ENCODE assay signal across 23 cellular contexts in the genomic region with DNA sequence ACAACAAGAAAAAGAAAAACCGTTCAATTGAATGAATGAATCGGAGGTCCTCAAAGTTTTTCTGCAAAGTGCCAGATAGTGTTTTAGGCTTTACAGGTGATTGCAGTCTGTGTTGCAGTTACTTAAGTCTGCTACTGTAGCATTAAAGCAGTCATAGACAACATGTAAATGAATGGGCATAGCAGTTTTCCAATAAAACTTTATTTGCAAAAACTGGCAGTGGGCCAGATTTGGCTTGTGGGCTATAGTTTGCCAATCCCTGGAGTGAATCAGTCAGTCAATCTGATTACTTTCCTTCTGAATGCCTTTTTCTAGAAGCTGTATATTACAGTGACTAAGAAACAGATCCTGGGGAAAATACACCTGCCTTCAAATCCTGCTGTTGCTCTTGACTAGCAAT.
A peak's percentile ranks its signal among the peaks of the same experiment; 100 is the strongest.
DNase-seq lines count a peak whose midpoint lies in the region; ATAC-seq, FAIRE-seq and TF ChIP-seq lines count a peak whose summit lies in the region.
"Had no signal": no experiment of that assay in that cellular context is flagged by ENCODE, and none has a peak within 500 bp of the region (broad histone marks: within the 10 kb centered on the region; RNA-seq: fewer than 3 reads in every experiment).

No MANE protein-coding gene starts in this region.

- H4K91ac ChIP-seq in neuronal stem cell (ENCODE audit: low read depth, low read length, poor library complexity), result no peak overlapping the region

- H3K23ac ChIP-seq in neuronal stem cell (ENCODE audit: low read depth, low read length, poor library complexity), result no peak overlapping the region

- H3K27ac Mint-ChIP-seq in MCF 10A (ENCODE audit: low read depth, unreplicated experiment), result no peak overlapping the region
- H3K27ac Mint-ChIP-seq: B cell; CD4-positive, alpha-beta T cell; CD8-positive, alpha-beta T cell had no signal

- no peaks in the 10 kb centered on the region for H3K36me3 Mint-ChIP-seq in MCF 10A (ENCODE audit: insufficient read depth, unreplicated experiment)
- H3K36me3 Mint-ChIP-seq: CD8-positive, alpha-beta T cell had no signal

- no peak overlapping the region for H3K18ac ChIP-seq in neuronal stem cell (ENCODE audit: low read length)

- TF ChIP-seq CTCF in MCF 10A (IDR thresholded peaks at IDR 0.05; ENCODE audit: unreplicated experiment), result no peak
- TF ChIP-seq CTCF in mammary epithelial cell (conservative IDR thresholded peaks at IDR 0.05 in 1 of 2, IDR thresholded peaks at IDR 0.05 in 1 of 2; ENCODE audit: extremely low read depth in 1 of 2, insufficient read depth in 1 of 2, low read depth in 1 of 2, low read length in 2 of 2), result no peak
- TF ChIP-seq CTCF in K562 (IDR thresholded peaks at IDR 0.05 in 2 of 3, conservative IDR thresholded peaks at IDR 0.05 in 1 of 3; ENCODE audit: insufficient read depth in 2 of 3, low read depth in 1 of 3, low read length in 3 of 3), result no peak

- H3K4me3 ChIP-seq in mammary epithelial cell (replicated peaks in 1 of 3; ENCODE audit: insufficient read depth in 1 of 3, low read depth in 2 of 3, low read length in 3 of 3) (no peak overlapping the region), Karpas-422 (ENCODE audit: low read length) (no peak overlapping the region), K562 (no peak overlapping the region), neuronal stem cell (ENCODE audit: low read length in 2 of 2) (no peak overlapping the region)
- H3K4me3 ChIP-seq: A549; BLaER1 treated with 17β-estradiol and CSF1 and Interleukin-3, amounts not matched to agents 10 nM and 100 nM had no signal

- POLR2A ChIA-PET in MCF 10A (lab: Yijun Ruan, JAX) (no interaction called here), K562 (lab: Yijun Ruan, JAX) (no interaction called here)

- no peaks in the 10 kb centered on the region for H3K79me2 ChIP-seq in mammary epithelial cell (ENCODE audit: insufficient read depth, low read length)
- H3K79me2 ChIP-seq in Karpas-422 (ENCODE audit: low read length), result no peaks in the 10 kb centered on the region
- H3K79me2 ChIP-seq in K562 (ENCODE audit: control insufficient read depth, insufficient read depth, low read length), result no peaks in the 10 kb centered on the region

- peak; percentile 1 for DNase-seq in MCF 10A (ENCODE audit: unreplicated experiment)
- no peak for DNase-seq in mammary epithelial cell
- DNase-seq in Karpas-422, result peak; percentile 12
- DNase-seq in K562 (ENCODE audit: extremely low read depth in 1 of 4, low spot score in 3 of 4), result no peak
- DNase-seq in neuronal stem cell (ENCODE audit: low spot score), result no peak
- DNase-seq in putamen (ENCODE audit: low spot score), result no peak
- DNase-seq in GOT3 (lab: John Stamatoyannopoulos, UW), result no peak
- DNase-seq: AML-193; Caco-2; Calu3; CD4-positive, alpha-beta T cell; CD8-positive, alpha-beta T cell; DMS79 treated with DMSO at 0.1 percent for 48 hours; GF-D8 had no signal

- no peak for FAIRE-seq in K562 (lab: Jason Lieb, UNC)
- FAIRE-seq: A549, D721Med, G401.6, GM12891, GM19239 had no signal

- H3K4me2 ChIP-seq in mammary epithelial cell (ENCODE audit: insufficient read depth, low read depth, low read length) (no peak overlapping the region), Karpas-422 (ENCODE audit: low read depth, low read length, poor library complexity, severe bottlenecking) (no peak overlapping the region), K562 (ENCODE audit: insufficient read depth, low read length) (no peak overlapping the region), neuronal stem cell (ENCODE audit: insufficient read depth, low read length, poor library complexity, severe bottlenecking) (no peak overlapping the region)
- H3K4me2 ChIP-seq: A549; BLaER1 treated with 17β-estradiol and CSF1 and Interleukin-3, amounts not matched to agents 10 nM and 100 nM had no signal

- no peaks in the 10 kb centered on the region for H3K9me2 ChIP-seq in Karpas-422 (replicated peaks; ENCODE audit: insufficient read depth, low read length)

- no peak for TF ChIP-seq POLR2A in K562 (conservative IDR thresholded peaks at IDR 0.05)

- no peaks in the 10 kb centered on the region for H3K79me1 ChIP-seq in neuronal stem cell (ENCODE audit: low read depth, low read length)

- no peak for ATAC-seq in K562
- ATAC-seq: A549; CD8-positive, alpha-beta T cell had no signal

- no TSS peak for BruUV-seq in MCF 10A (replicated peaks; lab: Mats Ljungman, UMichigan)
- BruUV-seq in mammary epithelial cell (replicated peaks; lab: Mats Ljungman, UMichigan), result no TSS peak
- no TSS peak for BruUV-seq in K562 (replicated peaks; lab: Mats Ljungman, UMichigan)

- no peak overlapping the region for H2BK5ac ChIP-seq in neuronal stem cell (ENCODE audit: low read length)

- intact Hi-C loops in MCF 10A (cut with micrococcal nuclease) (no loop called here), mammary epithelial cell (cut with micrococcal nuclease) (no loop called here), K562 (cut with micrococcal nuclease) (no loop called here)

- H3K4ac ChIP-seq in neuronal stem cell (ENCODE audit: low read length), result no peak overlapping the region

- dilution Hi-C loops in mammary epithelial cell (cut with HindIII; ENCODE audit: low sequenced_read_pairs), result no loop called here

- H2BK12ac ChIP-seq in neuronal stem cell (ENCODE audit: low read length), result no peak overlapping the region

- H3K4me3 Mint-ChIP-seq in MCF 10A (ENCODE audit: unreplicated experiment), result no peak overlapping the region
- H3K4me3 Mint-ChIP-seq: B cell; CD4-positive, alpha-beta T cell; CD8-positive, alpha-beta T cell had no signal

- no peak overlapping the region for H4K8ac ChIP-seq in neuronal stem cell (ENCODE audit: low read depth, low read length)

- H3K4me1 Mint-ChIP-seq in MCF 10A (ENCODE audit: insufficient read depth, unreplicated experiment), result no peaks in the 10 kb centered on the region
- H3K4me1 Mint-ChIP-seq: B cell had no signal

- no peak overlapping the region for H2BK15ac ChIP-seq in neuronal stem cell (ENCODE audit: low read length)

- no peaks in the 10 kb centered on the region for H3K27me3 ChIP-seq in mammary epithelial cell (ENCODE audit: insufficient read depth, low read length)
- no peaks in the 10 kb centered on the region for H3K27me3 ChIP-seq in Karpas-422 (ENCODE audit: low read length)
- no peaks in the 10 kb centered on the region for H3K27me3 ChIP-seq in K562 (ENCODE audit: control insufficient read depth in 2 of 2, insufficient read depth in 2 of 2, low read length in 2 of 2)
- no peaks in the 10 kb centered on the region for H3K27me3 ChIP-seq in neuronal stem cell (ENCODE audit: control insufficient read depth in 3 of 3, insufficient read depth in 3 of 3, low read depth in 1 of 3, low read length in 3 of 3)
- H3K27me3 ChIP-seq: BLaER1 treated with 17β-estradiol and CSF1 and Interleukin-3, amounts not matched to agents 10 nM and 100 nM had no signal

- WGBS in mammary epithelial cell (ENCODE audit: low coverage, missing lambda C conversion rate), result 95% methylated on average over 2 of the region's 2 CpGs
- 27% methylated on average over 2 of the region's 2 CpGs for WGBS in K562 (ENCODE audit: insufficient coverage, low coverage, missing lambda C conversion rate)
- WGBS in neuronal stem cell (ENCODE audit: extremely low coverage in 2 of 2, insufficient read length in 2 of 2, insufficient replicate concordance in 1 of 2), 2 donors, result no CpG with 5 or more reads among the region's 2 CpGs

- H2AFZ ChIP-seq in mammary epithelial cell (ENCODE audit: low read depth, low read length) (no peak overlapping the region), Karpas-422 (ENCODE audit: low read length) (no peak overlapping the region), K562 (ENCODE audit: low read depth, low read length) (no peak overlapping the region), neuronal stem cell (ENCODE audit: low read length) (peak overlapping the region; percentile 8)

- H3K36me3 ChIP-seq in mammary epithelial cell (ENCODE audit: insufficient read depth, low read length) (no peaks in the 10 kb centered on the region), Karpas-422 (ENCODE audit: insufficient read depth, low read length) (no peaks in the 10 kb centered on the region), K562 (ENCODE audit: control insufficient read depth, insufficient read depth, low read length) (no peaks in the 10 kb centered on the region), neuronal stem cell (replicated peaks in 1 of 2; ENCODE audit: control insufficient read depth in 2 of 2, insufficient read depth in 2 of 2, low read length in 2 of 2) (no peaks in the 10 kb centered on the region)
- H3K36me3 ChIP-seq: BLaER1 treated with 17β-estradiol and CSF1 and Interleukin-3, amounts not matched to agents 10 nM and 100 nM had no signal

- H3K9me1 ChIP-seq in K562 (ENCODE audit: control insufficient read depth, insufficient read depth, low read length), result no peaks in the 10 kb centered on the region

- H4K20me1 ChIP-seq in mammary epithelial cell (ENCODE audit: insufficient read depth, low read length), result no peaks in the 10 kb centered on the region
- no peaks in the 10 kb centered on the region for H4K20me1 ChIP-seq in Karpas-422 (ENCODE audit: insufficient read depth, low read depth, low read length)
- no peaks in the 10 kb centered on the region for H4K20me1 ChIP-seq in K562 (replicated peaks; ENCODE audit: control insufficient read depth, insufficient read depth, low read length)
- H4K20me1 ChIP-seq: BLaER1 treated with 17β-estradiol and CSF1 and Interleukin-3, amounts not matched to agents 10 nM and 100 nM had no signal

- H3K9me3 ChIP-seq in mammary epithelial cell (replicated peaks; ENCODE audit: insufficient read depth, low read length) (peaks cover 3% of the 10 kb centered on the region), Karpas-422 (ENCODE audit: low read length) (no peaks in the 10 kb centered on the region), K562 (replicated peaks; ENCODE audit: control insufficient read depth, insufficient read depth, low read depth, low read length) (no peaks in the 10 kb centered on the region), neuronal stem cell (replicated peaks in 1 of 2; ENCODE audit: control insufficient read depth in 2 of 2, insufficient read depth in 1 of 2, low read depth in 1 of 2, low read length in 2 of 2) (peaks cover 0 to 9% of the 10 kb centered on the region in 2 donors)
- H3K9me3 ChIP-seq: A549, Caco-2 had no signal

- in situ Hi-C loops in mammary epithelial cell (cut with MboI; ENCODE audit: low sequenced_read_pairs in 2 of 2), result no loop called here
- in situ Hi-C loops in K562 (cut with MboI), result no loop called here

- no peak overlapping the region for H2AK5ac ChIP-seq in neuronal stem cell (ENCODE audit: low read depth, low read length)

- H3K27me3 Mint-ChIP-seq in MCF 10A (ENCODE audit: insufficient read depth, unreplicated experiment), result no peaks in the 10 kb centered on the region
- H3K27me3 Mint-ChIP-seq: B cell; CD4-positive, alpha-beta T cell had no signal

- H3K9ac ChIP-seq in mammary epithelial cell (ENCODE audit: insufficient read depth, low read length) (no peak overlapping the region), Karpas-422 (ENCODE audit: low read length) (no peak overlapping the region), K562 (ENCODE audit: insufficient read depth in 1 of 2, low read depth in 2 of 2, low read length in 2 of 2) (no peak overlapping the region), neuronal stem cell (ENCODE audit: low read depth, low read length, poor library complexity) (no peak overlapping the region)
- H3K9ac ChIP-seq: BLaER1 treated with 17β-estradiol and CSF1 and Interleukin-3, amounts not matched to agents 10 nM and 100 nM had no signal

- CTCF ChIA-PET in MCF 10A (lab: Yijun Ruan, JAX) (no interaction called here), mammary epithelial cell (lab: Charles Lee; ENCODE audit: low non-redundant PET) (no interaction called here), K562 (lab: Yijun Ruan, JAX; ENCODE audit: low intra/inter-chr PET ratio) (no interaction called here)

- H3K14ac ChIP-seq in neuronal stem cell (ENCODE audit: low read length), result no peak overlapping the region

- no peaks in the 10 kb centered on the region for H3K9me3 Mint-ChIP-seq in MCF 10A (ENCODE audit: unreplicated experiment)
- H3K9me3 Mint-ChIP-seq: CD8-positive, alpha-beta T cell had no signal

- no peaks in the 10 kb centered on the region for H3K4me1 ChIP-seq in mammary epithelial cell (ENCODE audit: insufficient read depth, low read length)
- no peaks in the 10 kb centered on the region for H3K4me1 ChIP-seq in Karpas-422 (ENCODE audit: low read length)
- H3K4me1 ChIP-seq in K562 (replicated peaks in 1 of 2; ENCODE audit: control insufficient read depth in 2 of 2, insufficient read depth in 2 of 2, low read length in 2 of 2), result no peaks in the 10 kb centered on the region
- no peaks in the 10 kb centered on the region for H3K4me1 ChIP-seq in neuronal stem cell (ENCODE audit: control insufficient read depth in 2 of 2, insufficient read depth in 1 of 2, low read depth in 1 of 2, low read length in 2 of 2)
- H3K4me1 ChIP-seq: A549; BLaER1 treated with 17β-estradiol and CSF1 and Interleukin-3, amounts not matched to agents 10 nM and 100 nM; Caco-2 had no signal

- no peak overlapping the region for H2BK120ac ChIP-seq in neuronal stem cell (ENCODE audit: low read depth, low read length)

- TF ChIP-seq EP300 in K562 (IDR thresholded peaks at IDR 0.05; ENCODE audit: low read length), result no peak

- H3K27ac ChIP-seq in mammary epithelial cell (ENCODE audit: insufficient read depth, low read depth, low read length) (no peak overlapping the region), Karpas-422 (ENCODE audit: low read length) (no peak overlapping the region), K562 (ENCODE audit: extremely low read depth, low read depth, low read length) (no peak overlapping the region), neuronal stem cell (replicated peaks; ENCODE audit: low read length) (no peak overlapping the region)
- H3K27ac ChIP-seq: 22Rv1; A549; BLaER1 treated with 17β-estradiol and CSF1 and Interleukin-3, amounts not matched to agents 10 nM and 100 nM; C4-2B had no signal

- no peak for TF ChIP-seq RAD21 in K562 (CRISPR knock-in tag; conservative IDR thresholded peaks at IDR 0.05 in 1 of 2, IDR thresholded peaks at IDR 0.05 in 1 of 2)

Comparison
In these comparisons a context has a peak if more than half of its experiments do, and no peak if none do; other contexts are left out.
1. DNase-seq: peak in MCF 10A (single experiment) and Karpas-422 (single experiment); none in mammary epithelial cell (single experiment), K562 (0 of 4), neuronal stem cell (single experiment), putamen (single experiment) and GOT3 (single experiment).